ENCODE assay signal across 39 cellular contexts in the genomic region with DNA sequence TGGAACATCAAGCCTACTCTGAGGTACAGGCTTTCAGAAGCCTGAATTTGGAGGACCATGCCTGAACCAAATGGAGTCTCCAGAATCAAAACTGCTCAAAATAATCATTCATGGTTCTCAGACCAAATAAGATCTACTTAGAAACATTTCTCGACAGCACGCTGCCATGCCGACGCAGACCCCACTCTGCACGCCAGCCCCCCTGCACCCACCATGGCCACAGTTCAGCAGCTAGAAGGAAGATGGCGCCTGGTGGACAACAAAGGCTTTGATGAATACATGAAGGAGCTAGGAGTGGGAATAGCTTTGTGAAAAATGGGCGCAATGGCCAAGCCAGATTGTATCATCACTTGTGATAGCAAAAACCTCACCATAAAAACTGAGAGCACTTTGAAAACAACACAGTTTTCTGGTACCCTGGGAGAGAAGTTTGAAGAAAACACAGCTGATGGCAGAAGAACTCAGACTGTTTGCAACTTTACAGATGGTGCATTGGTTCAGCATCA.
"Had no signal": no experiment of that assay in that cellular context is flagged by ENCODE, and none has a peak within 500 bp of the region (broad histone marks: within the 10 kb centered on the region; RNA-seq: fewer than 3 reads in every experiment).

No MANE protein-coding gene starts in this region.

- H3K4me1 Mint-ChIP-seq: activated T-helper 17 cell treated with anti-CD3 and anti-CD28 coated beads, Interleukin-2, amount 50 U/mL, for 72 hours had no signal

- H3K36me3 ChIP-seq: adrenal gland, ascending aorta, brain microvascular endothelial cell, breast epithelium, cardiac muscle cell had no signal

- H3K4me3 ChIP-seq: adrenal gland, ascending aorta, body of pancreas, breast epithelium, cardiac muscle cell had no signal

- ATAC-seq: activated naive CD4-positive, alpha-beta T cell treated with anti-CD3 and anti-CD28 coated beads, Interleukin-2, amount 50 U/mL, for 72 hours; activated naive CD8-positive, alpha-beta T cell treated with anti-CD3 and anti-CD28 coated beads, Interleukin-2, amount 50 U/mL, for 24 hours; activated T-cell treated with anti-CD3 and anti-CD28 coated beads, Interleukin-2, amount 50 U/mL, for 4 hours; activated T-cell treated with anti-CD3 and anti-CD28 coated beads, Interleukin-2, amount 50 U/mL, for 72 hours; activated T-helper 17 cell treated with anti-CD3 and anti-CD28 coated beads, Interleukin-2, amount 50 U/mL, for 72 hours; body of pancreas had no signal

- H3K4me1 ChIP-seq: breast epithelium had no signal

- DNase-seq: activated effector memory CD4-positive, alpha-beta T cell treated with anti-CD3 and anti-CD28 coated beads, Interleukin-2, amount 50 U/mL, for 16 hours; activated effector memory CD4-positive, alpha-beta T cell treated with Interleukin-2 at 50 U/mL for 16 hours; activated gamma-delta T cell; activated gamma-delta T cell treated with Interleukin-2 at 50 U/mL for 16 hours; activated naive CD4-positive, alpha-beta T cell; activated naive CD4-positive, alpha-beta T cell treated with anti-CD3 and anti-CD28 coated beads for 36 hours; activated naive CD4-positive, alpha-beta T cell treated with anti-CD3 and anti-CD28 coated beads, Interleukin-2, amount 10 ng/mL, durations not matched to agents 7 days and 5 days; activated naive CD4-positive, alpha-beta T cell treated with anti-CD3 and anti-CD28 coated beads, Interleukin-2, amount 50 U/mL, for 16 hours; activated naive CD4-positive, alpha-beta T cell treated with Interleukin-2 at 50 U/mL for 16 hours; activated naive CD8-positive, alpha-beta T cell treated with anti-CD3 and anti-CD28 coated beads for 36 hours; activated naive CD8-positive, alpha-beta T cell treated with anti-CD3 and anti-CD28 coated beads, Interleukin-2, amount 10 ng/mL, durations not matched to agents 7 days and 5 days; activated naive CD8-positive, alpha-beta T cell treated with anti-CD3 and anti-CD28 coated beads, Interleukin-2, amount 50 U/mL, for 24 hours; activated T-cell treated with anti-CD3 and anti-CD28 coated beads, Interleukin-2, amount 50 U/mL, for 24 hours; activated T-cell treated with anti-CD3 and anti-CD28 coated beads, Interleukin-2, amount 50 U/mL, for 4 hours; activated T-cell treated with anti-CD3 and anti-CD28 coated beads, Interleukin-2, amount 50 U/mL, for 48 hours; activated T-cell treated with anti-CD3 and anti-CD28 coated beads, Interleukin-2, amount 50 U/mL, for 72 hours; adrenal gland; amniotic stem cell; amygdala; anterior cingulate cortex; aorta; body of pancreas; brain microvascular endothelial cell; caudate nucleus; central memory CD4-positive, alpha-beta T cell; cerebellar nuclear complex had no signal

- H3K27me3 Mint-ChIP-seq: activated naive CD4-positive, alpha-beta T cell treated with anti-CD3 and anti-CD28 coated beads, Interleukin-2, amount 50 U/mL, for 24 hours; activated naive CD8-positive, alpha-beta T cell; activated naive CD8-positive, alpha-beta T cell treated with anti-CD3 and anti-CD28 coated beads for 36 hours; activated naive CD8-positive, alpha-beta T cell treated with anti-CD3 and anti-CD28 coated beads, Interleukin-2, amount 50 U/mL, for 24 hours; activated T-cell treated with anti-CD3 and anti-CD28 coated beads, Interleukin-2, amount 50 U/mL, for 24 hours; activated T-helper 17 cell treated with anti-CD3 and anti-CD28 coated beads, Interleukin-2, amount 50 U/mL, for 72 hours; brain had no signal

- H3K4me3 Mint-ChIP-seq: activated naive CD4-positive, alpha-beta T cell treated with anti-CD3 and anti-CD28 coated beads for 36 hours; activated naive CD4-positive, alpha-beta T cell treated with anti-CD3 and anti-CD28 coated beads, Interleukin-2, amount 10 ng/mL, durations not matched to agents 7 days and 5 days; activated naive CD4-positive, alpha-beta T cell treated with anti-CD3 and anti-CD28 coated beads, Interleukin-2, amount 50 U/mL, for 24 hours; activated naive CD8-positive, alpha-beta T cell; activated naive CD8-positive, alpha-beta T cell treated with anti-CD3 and anti-CD28 coated beads for 36 hours; activated naive CD8-positive, alpha-beta T cell treated with anti-CD3 and anti-CD28 coated beads, Interleukin-2, amount 10 ng/mL, durations not matched to agents 7 days and 5 days; activated naive CD8-positive, alpha-beta T cell treated with anti-CD3 and anti-CD28 coated beads, Interleukin-2, amount 50 U/mL, for 24 hours; activated T-cell treated with anti-CD3 and anti-CD28 coated beads, Interleukin-2, amount 50 U/mL, for 24 hours; activated T-cell treated with anti-CD3 and anti-CD28 coated beads, Interleukin-2, amount 50 U/mL, for 4 hours; activated T-cell treated with anti-CD3 and anti-CD28 coated beads, Interleukin-2, amount 50 U/mL, for 72 hours; activated T-helper 1 cell treated with anti-CD3 and anti-CD28 coated beads, Interleukin-12 subunit alpha, Interleukin-12 subunit beta, Interleukin-2, Interleukin-4 antibody, amounts not matched to agents 30 ng/mL and 10 ng/mL and 1 ng/mL, durations not matched to agents 14 hours and 24 hours and 36 hours; activated T-helper 17 cell treated with anti-CD3 and anti-CD28 coated beads, Interleukin-2, amount 50 U/mL, for 72 hours; brain; central memory CD8-positive, alpha-beta T cell had no signal

- H3K27ac Mint-ChIP-seq: activated naive CD4-positive, alpha-beta T cell treated with anti-CD3 and anti-CD28 coated beads for 36 hours; activated naive CD4-positive, alpha-beta T cell treated with anti-CD3 and anti-CD28 coated beads, Interleukin-2, amount 10 ng/mL, durations not matched to agents 7 days and 5 days; activated naive CD4-positive, alpha-beta T cell treated with anti-CD3 and anti-CD28 coated beads, Interleukin-2, amount 50 U/mL, for 24 hours; activated naive CD4-positive, alpha-beta T cell treated with anti-CD3 and anti-CD28 coated beads, Interleukin-2, amount 50 U/mL, for 72 hours; activated naive CD8-positive, alpha-beta T cell; activated naive CD8-positive, alpha-beta T cell treated with anti-CD3 and anti-CD28 coated beads for 36 hours; activated naive CD8-positive, alpha-beta T cell treated with anti-CD3 and anti-CD28 coated beads, Interleukin-2, amount 10 ng/mL, durations not matched to agents 7 days and 5 days; activated naive CD8-positive, alpha-beta T cell treated with anti-CD3 and anti-CD28 coated beads, Interleukin-2, amount 50 U/mL, for 24 hours; activated T-cell treated with anti-CD3 and anti-CD28 coated beads, Interleukin-2, amount 50 U/mL, for 24 hours; activated T-cell treated with anti-CD3 and anti-CD28 coated beads, Interleukin-2, amount 50 U/mL, for 72 hours; activated T-helper 1 cell treated with anti-CD3 and anti-CD28 coated beads, Interleukin-12 subunit alpha, Interleukin-12 subunit beta, Interleukin-2, Interleukin-4 antibody, amounts not matched to agents 30 ng/mL and 10 ng/mL and 1 ng/mL, durations not matched to agents 14 hours and 24 hours and 36 hours; activated T-helper 17 cell treated with anti-CD3 and anti-CD28 coated beads, Interleukin-2, amount 50 U/mL, for 72 hours; activated T-helper 2 cell treated with anti-CD3 and anti-CD28 coated beads, Interferon-gamma antibody, Interleukin-2, Interleukin-4, amounts not matched to agents 10 μg/mL and 5 μg/mL and 100 μg/mL, durations not matched to agents 14 hours and 24 hours and 36 hours; brain had no signal

- FAIRE-seq: astrocyte, bronchial epithelial cell had no signal

- H3K27me3 ChIP-seq: adrenal gland, ascending aorta, body of pancreas, brain microvascular endothelial cell, breast epithelium, cardiac muscle cell had no signal

- H3K9me3 ChIP-seq: adrenal gland, ascending aorta, body of pancreas, breast epithelium had no signal

- H3K36me3 Mint-ChIP-seq: activated naive CD4-positive, alpha-beta T cell treated with anti-CD3 and anti-CD28 coated beads, Interleukin-2, amount 10 ng/mL, durations not matched to agents 7 days and 5 days; activated naive CD4-positive, alpha-beta T cell treated with anti-CD3 and anti-CD28 coated beads, Interleukin-2, amount 50 U/mL, for 24 hours; activated naive CD4-positive, alpha-beta T cell treated with anti-CD3 and anti-CD28 coated beads, Interleukin-2, amount 50 U/mL, for 72 hours; activated naive CD8-positive, alpha-beta T cell; activated naive CD8-positive, alpha-beta T cell treated with anti-CD3 and anti-CD28 coated beads for 36 hours; activated naive CD8-positive, alpha-beta T cell treated with anti-CD3 and anti-CD28 coated beads, Interleukin-2, amount 10 ng/mL, durations not matched to agents 7 days and 5 days; brain had no signal

- H3K9me3 Mint-ChIP-seq: activated naive CD4-positive, alpha-beta T cell treated with anti-CD3 and anti-CD28 coated beads for 36 hours; activated naive CD4-positive, alpha-beta T cell treated with anti-CD3 and anti-CD28 coated beads, Interleukin-2, amount 10 ng/mL, durations not matched to agents 7 days and 5 days; activated naive CD4-positive, alpha-beta T cell treated with anti-CD3 and anti-CD28 coated beads, Interleukin-2, amount 50 U/mL, for 24 hours; activated naive CD4-positive, alpha-beta T cell treated with anti-CD3 and anti-CD28 coated beads, Interleukin-2, amount 50 U/mL, for 72 hours; activated naive CD8-positive, alpha-beta T cell treated with anti-CD3 and anti-CD28 coated beads for 36 hours; activated naive CD8-positive, alpha-beta T cell treated with anti-CD3 and anti-CD28 coated beads, Interleukin-2, amount 10 ng/mL, durations not matched to agents 7 days and 5 days; activated naive CD8-positive, alpha-beta T cell treated with anti-CD3 and anti-CD28 coated beads, Interleukin-2, amount 50 U/mL, for 24 hours; activated T-cell treated with anti-CD3 and anti-CD28 coated beads, Interleukin-2, amount 50 U/mL, for 24 hours; activated T-cell treated with anti-CD3 and anti-CD28 coated beads, Interleukin-2, amount 50 U/mL, for 4 hours; activated T-cell treated with anti-CD3 and anti-CD28 coated beads, Interleukin-2, amount 50 U/mL, for 72 hours; activated T-helper 1 cell treated with anti-CD3 and anti-CD28 coated beads, Interleukin-12 subunit alpha, Interleukin-12 subunit beta, Interleukin-2, Interleukin-4 antibody, amounts not matched to agents 30 ng/mL and 10 ng/mL and 1 ng/mL, durations not matched to agents 14 hours and 24 hours and 36 hours; activated T-helper 17 cell treated with anti-CD3 and anti-CD28 coated beads, Interleukin-2, amount 50 U/mL, for 72 hours; activated T-helper 2 cell treated with anti-CD3 and anti-CD28 coated beads, Interferon-gamma antibody, Interleukin-2, Interleukin-4, amounts not matched to agents 10 μg/mL and 5 μg/mL and 100 μg/mL, durations not matched to agents 14 hours and 24 hours and 36 hours; brain; central memory CD8-positive, alpha-beta T cell had no signal

- H3K27ac ChIP-seq: adrenal gland, ascending aorta, body of pancreas, brain microvascular endothelial cell, breast epithelium, cardiac muscle cell had no signal
